Comparison of ENCODE assay signal across 1 cellular context in the genomic region with DNA sequence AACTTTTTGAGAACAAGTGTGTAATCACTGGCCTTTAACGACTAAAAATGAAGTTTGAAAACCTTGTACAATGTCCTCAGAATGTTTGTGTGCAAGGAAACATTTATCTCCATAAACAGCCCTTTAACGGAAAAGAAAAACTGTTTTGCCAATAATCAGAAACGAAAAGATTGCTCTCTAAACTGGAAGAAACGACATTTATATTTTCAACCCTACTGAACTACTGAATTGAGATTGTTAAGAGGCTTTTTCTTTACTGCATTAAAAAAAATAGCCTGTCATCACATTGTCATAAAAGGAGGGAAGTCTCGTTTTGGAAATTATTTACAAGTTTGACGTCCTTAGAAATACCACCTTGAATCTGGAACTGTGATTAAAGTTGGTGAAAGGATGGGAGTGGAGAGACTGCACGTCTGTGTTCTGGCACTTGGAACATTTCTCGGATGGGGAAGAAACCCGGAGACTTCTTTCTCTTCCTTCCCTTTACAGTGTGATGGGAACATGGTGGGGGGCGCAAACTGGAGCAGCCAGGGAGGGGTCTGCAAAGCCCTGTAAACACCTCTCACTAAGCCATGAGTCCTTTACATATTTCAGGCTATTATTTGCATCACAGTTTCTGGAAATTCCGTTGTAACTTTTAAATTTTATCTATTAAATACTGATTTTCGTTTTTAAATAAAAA.
TF ChIP-seq lines count a peak whose summit lies in the region.

No MANE protein-coding gene starts in this region.

TF ChIP-seq in GM23338, 12 proteins besides CTCF, POLR2A, EP300 and RAD21 (continued from another document):
- TF ChIP-seq, protein P1, sequence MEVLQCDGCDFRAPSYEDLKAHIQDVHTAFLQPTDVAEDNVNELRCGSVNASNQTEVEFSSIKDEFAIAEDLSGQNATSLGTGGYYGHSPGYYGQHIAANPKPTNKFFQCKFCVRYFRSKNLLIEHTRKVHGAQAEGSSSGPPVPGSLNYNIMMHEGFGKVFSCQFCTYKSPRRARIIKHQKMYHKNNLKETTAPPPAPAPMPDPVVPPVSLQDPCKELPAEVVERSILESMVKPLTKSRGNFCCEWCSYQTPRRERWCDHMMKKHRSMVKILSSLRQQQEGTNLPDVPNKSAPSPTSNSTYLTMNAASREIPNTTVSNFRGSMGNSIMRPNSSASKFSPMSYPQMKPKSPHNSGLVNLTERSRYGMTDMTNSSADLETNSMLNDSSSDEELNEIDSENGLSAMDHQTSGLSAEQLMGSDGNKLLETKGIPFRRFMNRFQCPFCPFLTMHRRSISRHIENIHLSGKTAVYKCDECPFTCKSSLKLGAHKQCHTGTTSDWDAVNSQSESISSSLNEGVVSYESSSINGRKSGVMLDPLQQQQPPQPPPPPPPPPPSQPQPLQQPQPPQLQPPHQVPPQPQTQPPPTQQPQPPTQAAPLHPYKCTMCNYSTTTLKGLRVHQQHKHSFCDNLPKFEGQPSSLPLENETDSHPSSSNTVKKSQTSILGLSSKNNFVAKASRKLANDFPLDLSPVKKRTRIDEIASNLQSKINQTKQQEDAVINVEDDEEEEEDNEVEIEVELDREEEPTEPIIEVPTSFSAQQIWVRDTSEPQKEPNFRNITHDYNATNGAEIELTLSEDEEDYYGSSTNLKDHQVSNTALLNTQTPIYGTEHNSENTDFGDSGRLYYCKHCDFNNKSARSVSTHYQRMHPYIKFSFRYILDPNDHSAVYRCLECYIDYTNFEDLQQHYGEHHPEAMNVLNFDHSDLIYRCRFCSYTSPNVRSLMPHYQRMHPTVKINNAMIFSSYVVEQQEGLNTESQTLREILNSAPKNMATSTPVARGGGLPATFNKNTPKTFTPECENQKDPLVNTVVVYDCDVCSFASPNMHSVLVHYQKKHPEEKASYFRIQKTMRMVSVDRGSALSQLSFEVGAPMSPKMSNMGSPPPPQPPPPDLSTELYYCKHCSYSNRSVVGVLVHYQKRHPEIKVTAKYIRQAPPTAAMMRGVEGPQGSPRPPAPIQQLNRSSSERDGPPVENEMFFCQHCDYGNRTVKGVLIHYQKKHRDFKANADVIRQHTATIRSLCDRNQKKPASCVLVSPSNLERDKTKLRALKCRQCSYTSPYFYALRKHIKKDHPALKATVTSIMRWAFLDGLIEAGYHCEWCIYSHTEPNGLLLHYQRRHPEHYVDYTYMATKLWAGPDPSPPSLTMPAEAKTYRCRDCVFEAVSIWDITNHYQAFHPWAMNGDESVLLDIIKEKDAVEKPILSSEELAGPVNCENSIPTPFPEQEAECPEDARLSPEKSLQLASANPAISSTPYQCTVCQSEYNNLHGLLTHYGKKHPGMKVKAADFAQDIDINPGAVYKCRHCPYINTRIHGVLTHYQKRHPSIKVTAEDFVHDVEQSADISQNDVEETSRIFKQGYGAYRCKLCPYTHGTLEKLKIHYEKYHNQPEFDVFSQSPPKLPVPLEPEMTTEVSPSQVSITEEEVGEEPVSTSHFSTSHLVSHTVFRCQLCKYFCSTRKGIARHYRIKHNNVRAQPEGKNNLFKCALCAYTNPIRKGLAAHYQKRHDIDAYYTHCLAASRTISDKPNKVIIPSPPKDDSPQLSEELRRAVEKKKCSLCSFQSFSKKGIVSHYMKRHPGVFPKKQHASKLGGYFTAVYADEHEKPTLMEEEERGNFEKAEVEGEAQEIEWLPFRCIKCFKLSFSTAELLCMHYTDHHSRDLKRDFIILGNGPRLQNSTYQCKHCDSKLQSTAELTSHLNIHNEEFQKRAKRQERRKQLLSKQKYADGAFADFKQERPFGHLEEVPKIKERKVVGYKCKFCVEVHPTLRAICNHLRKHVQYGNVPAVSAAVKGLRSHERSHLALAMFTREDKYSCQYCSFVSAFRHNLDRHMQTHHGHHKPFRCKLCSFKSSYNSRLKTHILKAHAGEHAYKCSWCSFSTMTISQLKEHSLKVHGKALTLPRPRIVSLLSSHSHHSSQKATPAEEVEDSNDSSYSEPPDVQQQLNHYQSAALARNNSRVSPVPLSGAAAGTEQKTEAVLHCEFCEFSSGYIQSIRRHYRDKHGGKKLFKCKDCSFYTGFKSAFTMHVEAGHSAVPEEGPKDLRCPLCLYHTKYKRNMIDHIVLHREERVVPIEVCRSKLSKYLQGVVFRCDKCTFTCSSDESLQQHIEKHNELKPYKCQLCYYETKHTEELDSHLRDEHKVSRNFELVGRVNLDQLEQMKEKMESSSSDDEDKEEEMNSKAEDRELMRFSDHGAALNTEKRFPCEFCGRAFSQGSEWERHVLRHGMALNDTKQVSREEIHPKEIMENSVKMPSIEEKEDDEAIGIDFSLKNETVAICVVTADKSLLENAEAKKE (CRISPR knock-in tag; IDR thresholded peaks at IDR 0.05), result no peak
- TF ChIP-seq EZH2phosphoT487 (IDR thresholded peaks at IDR 0.05; ENCODE audit: unreplicated experiment), result no peak
- TF ChIP-seq, protein P2, sequence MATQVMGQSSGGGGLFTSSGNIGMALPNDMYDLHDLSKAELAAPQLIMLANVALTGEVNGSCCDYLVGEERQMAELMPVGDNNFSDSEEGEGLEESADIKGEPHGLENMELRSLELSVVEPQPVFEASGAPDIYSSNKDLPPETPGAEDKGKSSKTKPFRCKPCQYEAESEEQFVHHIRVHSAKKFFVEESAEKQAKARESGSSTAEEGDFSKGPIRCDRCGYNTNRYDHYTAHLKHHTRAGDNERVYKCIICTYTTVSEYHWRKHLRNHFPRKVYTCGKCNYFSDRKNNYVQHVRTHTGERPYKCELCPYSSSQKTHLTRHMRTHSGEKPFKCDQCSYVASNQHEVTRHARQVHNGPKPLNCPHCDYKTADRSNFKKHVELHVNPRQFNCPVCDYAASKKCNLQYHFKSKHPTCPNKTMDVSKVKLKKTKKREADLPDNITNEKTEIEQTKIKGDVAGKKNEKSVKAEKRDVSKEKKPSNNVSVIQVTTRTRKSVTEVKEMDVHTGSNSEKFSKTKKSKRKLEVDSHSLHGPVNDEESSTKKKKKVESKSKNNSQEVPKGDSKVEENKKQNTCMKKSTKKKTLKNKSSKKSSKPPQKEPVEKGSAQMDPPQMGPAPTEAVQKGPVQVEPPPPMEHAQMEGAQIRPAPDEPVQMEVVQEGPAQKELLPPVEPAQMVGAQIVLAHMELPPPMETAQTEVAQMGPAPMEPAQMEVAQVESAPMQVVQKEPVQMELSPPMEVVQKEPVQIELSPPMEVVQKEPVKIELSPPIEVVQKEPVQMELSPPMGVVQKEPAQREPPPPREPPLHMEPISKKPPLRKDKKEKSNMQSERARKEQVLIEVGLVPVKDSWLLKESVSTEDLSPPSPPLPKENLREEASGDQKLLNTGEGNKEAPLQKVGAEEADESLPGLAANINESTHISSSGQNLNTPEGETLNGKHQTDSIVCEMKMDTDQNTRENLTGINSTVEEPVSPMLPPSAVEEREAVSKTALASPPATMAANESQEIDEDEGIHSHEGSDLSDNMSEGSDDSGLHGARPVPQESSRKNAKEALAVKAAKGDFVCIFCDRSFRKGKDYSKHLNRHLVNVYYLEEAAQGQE (IDR thresholded peaks at IDR 0.05; ENCODE audit: unreplicated experiment), result no peak
- no peak for TF ChIP-seq POLR2AphosphoS5 (IDR thresholded peaks at IDR 0.05; ENCODE audit: low read depth)
- no peak for TF ChIP-seq EZH2 (IDR thresholded peaks at IDR 0.05; ENCODE audit: low read depth, unreplicated experiment)
